Comparison of ENCODE assay signal across 8 cellular contexts in genomic region chr5:151758141-151758429, GRCh38. TPM values are rescaled to one million over a fixed set of nuclear protein-coding genes. Genes with fewer than 3 reads are reported as not detected.
DNase-seq lines count a peak whose midpoint lies in the region; ATAC-seq lines count a peak whose summit lies in the region.

No MANE protein-coding gene starts in this region.

- peak overlapping the region; percentile 89 for H3K4me3 ChIP-seq in iPS-18c (ENCODE audit: insufficient read depth, low read depth, low read length)

- intact Hi-C loops in Right ventricle myocardium inferior (cut with DNase I) (loop anchor here (1.0 kb wide), 1 partner anchor 13 kb away; the partner anchor contains the start of gene G3BP1), cardiac septum (cut with DNase I) (no loop called here)

- no peak for DNase-seq in Right ventricle myocardium inferior (ENCODE audit: missing footprints)
- no peak for DNase-seq in cardiac septum (ENCODE audit: low spot score)
- peak; percentile 45 for DNase-seq in activated naive CD8-positive, alpha-beta T cell treated with anti-CD3 and anti-CD28 coated beads, Interleukin-2, amount 10 ng/mL, durations not matched to agents 7 days and 5 days
- no peak for DNase-seq in NK-92 treated with Interleukin-12 subunit alpha and Interleukin-12 subunit beta, amount 100 ng/mL, for 24 hours (lab: John Stamatoyannopoulos, UW)
- no peak for DNase-seq in NCI-H2029 treated with DMSO at 0.1 percent for 48 hours (lab: John Stamatoyannopoulos, UW)

- peaks cover 2% of the 10 kb centered on the region for H3K9me3 ChIP-seq in iPS-18c (ENCODE audit: control insufficient read depth, insufficient read depth, low read length)

- POLR2A ChIA-PET in activated naive CD8-positive, alpha-beta T cell treated with anti-CD3 and anti-CD28 coated beads, Interleukin-2, amount 10 ng/mL, durations not matched to agents 7 days and 5 days (lab: Charles Lee): interaction anchor here (0.6 to 7.4 kb wide), 3 partner anchors 9 to 1342 kb away, joined by 3 to 102 read pairs (median 11); partner anchors contain the start of gene G3BP1

- H3K27me3 Mint-ChIP-seq in activated naive CD8-positive, alpha-beta T cell treated with anti-CD3 and anti-CD28 coated beads, Interleukin-2, amount 10 ng/mL, durations not matched to agents 7 days and 5 days: no peaks in the 10 kb centered on the region
- H3K27me3 Mint-ChIP-seq in stimulated activated memory B cell treated with anti-CD40 and anti-IgM and Interleukin-4, amounts not matched to agents 10 μg/mL and 1 μg/mL and 100 μg/mL, for 72 hours: no peaks in the 10 kb centered on the region

- H3K4me1 Mint-ChIP-seq in activated naive CD8-positive, alpha-beta T cell treated with anti-CD3 and anti-CD28 coated beads, Interleukin-2, amount 10 ng/mL, durations not matched to agents 7 days and 5 days: peaks cover 20% of the 10 kb centered on the region
- H3K4me1 Mint-ChIP-seq in stimulated activated memory B cell treated with anti-CD40 and anti-IgM and Interleukin-4, amounts not matched to agents 10 μg/mL and 1 μg/mL and 100 μg/mL, for 72 hours: peaks cover 51% of the 10 kb centered on the region

- H3K9me3 Mint-ChIP-seq in activated naive CD8-positive, alpha-beta T cell treated with anti-CD3 and anti-CD28 coated beads, Interleukin-2, amount 10 ng/mL, durations not matched to agents 7 days and 5 days: no peaks in the 10 kb centered on the region
- H3K9me3 Mint-ChIP-seq in stimulated activated memory B cell treated with anti-CD40 and anti-IgM and Interleukin-4, amounts not matched to agents 10 μg/mL and 1 μg/mL and 100 μg/mL, for 72 hours: no peaks in the 10 kb centered on the region

- peak overlapping the region; percentile 92 for H3K4me3 Mint-ChIP-seq in activated naive CD8-positive, alpha-beta T cell treated with anti-CD3 and anti-CD28 coated beads, Interleukin-2, amount 10 ng/mL, durations not matched to agents 7 days and 5 days
- H3K4me3 Mint-ChIP-seq in stimulated activated memory B cell treated with anti-CD40 and anti-IgM and Interleukin-4, amounts not matched to agents 10 μg/mL and 1 μg/mL and 100 μg/mL, for 72 hours: peak overlapping the region; percentile 96

- peaks cover 7% of the 10 kb centered on the region for H3K36me3 Mint-ChIP-seq in activated naive CD8-positive, alpha-beta T cell treated with anti-CD3 and anti-CD28 coated beads, Interleukin-2, amount 10 ng/mL, durations not matched to agents 7 days and 5 days
- H3K36me3 Mint-ChIP-seq in stimulated activated memory B cell treated with anti-CD40 and anti-IgM and Interleukin-4, amounts not matched to agents 10 μg/mL and 1 μg/mL and 100 μg/mL, for 72 hours: peaks cover 7% of the 10 kb centered on the region

- ATAC-seq in Right ventricle myocardium inferior: peak; percentile 26
- ATAC-seq in HG03159 (IDR thresholded peaks at IDR 0.05; ENCODE audit: unreplicated experiment): peak; percentile 19
- ATAC-seq in activated naive CD8-positive, alpha-beta T cell treated with anti-CD3 and anti-CD28 coated beads, Interleukin-2, amount 10 ng/mL, durations not matched to agents 7 days and 5 days (ENCODE audit: low read depth): peak; percentile 27
- ATAC-seq in stimulated activated memory B cell treated with anti-CD40 and anti-IgM and Interleukin-4, amounts not matched to agents 10 μg/mL and 1 μg/mL and 100 μg/mL, for 72 hours: peak; percentile 43

- H3K27ac Mint-ChIP-seq in activated naive CD8-positive, alpha-beta T cell treated with anti-CD3 and anti-CD28 coated beads, Interleukin-2, amount 10 ng/mL, durations not matched to agents 7 days and 5 days: peak overlapping the region; percentile 88
- peak overlapping the region; percentile 95 for H3K27ac Mint-ChIP-seq in stimulated activated memory B cell treated with anti-CD40 and anti-IgM and Interleukin-4, amounts not matched to agents 10 μg/mL and 1 μg/mL and 100 μg/mL, for 72 hours

RNA-seq across cellular contexts. Expression of gene ATOX1, which starts 0.3 kb away (rescaled TPM):
- total RNA-seq in Right ventricle myocardium inferior: 69.5 TPM
- 61.4 TPM for total RNA-seq in cardiac septum
- total RNA-seq in activated naive CD8-positive, alpha-beta T cell treated with anti-CD3 and anti-CD28 coated beads, Interleukin-2, amount 10 ng/mL, durations not matched to agents 7 days and 5 days: 10 to 100 TPM; 42.7 to 48.1 TPM

RNA-seq across cellular contexts. Expression of gene G3BP1, which starts 13.7 kb away (rescaled TPM):
- total RNA-seq in Right ventricle myocardium inferior (114 TPM), cardiac septum (99.4 TPM)
- total RNA-seq in activated naive CD8-positive, alpha-beta T cell treated with anti-CD3 and anti-CD28 coated beads, Interleukin-2, amount 10 ng/mL, durations not matched to agents 7 days and 5 days: 100 to 1,000 TPM; 164 to 178 TPM
